In genomic region chr2:232482301-232483238, GRCh38 we compare ENCODE assay signal across 1 cellular context.
TF ChIP-seq lines count a peak whose summit lies in the region.

No MANE protein-coding gene starts in this region.

TF ChIP-seq in HepG2, 621 proteins besides CTCF, POLR2A, EP300 and RAD21:
- no peak for TF ChIP-seq KDM2A (CRISPR knock-in tag; IDR thresholded peaks at IDR 0.05; ENCODE audit: borderline replicate concordance, low read depth)
- TF ChIP-seq ZNF557 (CRISPR knock-in tag; IDR thresholded peaks at IDR 0.05) = no peak
- no peak for TF ChIP-seq ZNF160 (CRISPR knock-in tag; IDR thresholded peaks at IDR 0.05)
- TF ChIP-seq ELF3 (CRISPR knock-in tag; IDR thresholded peaks at IDR 0.05) = no peak
TF ChIP-seq in HepG2: peak in this region for 0.
